11 cellular contexts compared by ENCODE assay signal in genomic region chr3:149376728-149377407, GRCh38. TPM values are rescaled to one million over a fixed set of nuclear protein-coding genes. Genes with fewer than 3 reads are reported as not detected.
DNase-seq lines count a peak whose midpoint lies in the region; ATAC-seq and TF ChIP-seq lines count a peak whose summit lies in the region.
"Had no signal": no experiment of that assay in that cellular context is flagged by ENCODE, and none has a peak within 500 bp of the region (broad histone marks: within the 10 kb centered on the region; RNA-seq: fewer than 3 reads in every experiment).

No MANE protein-coding gene starts in this region.

- no peak for TF ChIP-seq CTCF in left ventricle myocardium inferior (IDR thresholded peaks at IDR 0.05; ENCODE audit: borderline replicate concordance)
- no peak for TF ChIP-seq CTCF in sigmoid colon (IDR thresholded peaks at IDR 0.05)
- no peak for TF ChIP-seq CTCF in nephron progenitor cell (IDR thresholded peaks at IDR 0.05)

- intact Hi-C loops in left ventricle myocardium inferior (cut with micrococcal nuclease) (no loop called here), sigmoid colon (cut with DNase I) (no loop called here)

- no peak overlapping the region for H3K27ac Mint-ChIP-seq in nephron progenitor cell
- H3K27ac Mint-ChIP-seq: activated naive CD8-positive, alpha-beta T cell; natural killer cell treated with Interleukin-12 subunit alpha and Interleukin-12 subunit beta and Interleukin-15 and Interleukin-18, amount 100 ng/mL, for 72 hours had no signal

- H3K36me3 ChIP-seq in left ventricle myocardium inferior (peaks cover 35% of the 10 kb centered on the region), sigmoid colon (no peaks in the 10 kb centered on the region)

- peak; percentile 42 for DNase-seq in GM03348 (ENCODE audit: low spot score)
- DNase-seq in amniotic epithelial cell (ENCODE audit: low read depth) = peak; percentile 21
- no peak for DNase-seq in left ventricle myocardium inferior
- no peak for DNase-seq in sigmoid colon
- no peak for DNase-seq in nephron progenitor cell
- DNase-seq: DMS79 had no signal

- peaks cover 24% of the 10 kb centered on the region for H3K9me3 Mint-ChIP-seq in nephron progenitor cell
- H3K9me3 Mint-ChIP-seq: natural killer cell treated with Interleukin-12 subunit alpha and Interleukin-12 subunit beta and Interleukin-15 and Interleukin-18, amount 100 ng/mL, for 72 hours had no signal

- WGBS in sigmoid colon, 2 donors = 7 to 43% methylated on average over 8 of the region's 8 CpGs

- peaks cover 14% of the 10 kb centered on the region for H3K36me3 Mint-ChIP-seq in nephron progenitor cell (ENCODE audit: low read depth)
- H3K36me3 Mint-ChIP-seq: activated naive CD8-positive, alpha-beta T cell; natural killer cell treated with Interleukin-12 subunit alpha and Interleukin-12 subunit beta and Interleukin-15 and Interleukin-18, amount 100 ng/mL, for 72 hours had no signal

- H3K4me1 ChIP-seq in left ventricle myocardium inferior (peaks cover 61% of the 10 kb centered on the region), sigmoid colon (peaks cover 0 to under 1% (median 0%) of the 10 kb centered on the region in 4 donors)

- no peak for TF ChIP-seq POLR2A in sigmoid colon (IDR thresholded peaks at IDR 0.05)

- peak overlapping the region; percentile 69 for H3K4me3 ChIP-seq in left ventricle myocardium inferior
- peak overlapping the region in 3 of 4 donors; percentile 12 to 24 (median 22) for H3K4me3 ChIP-seq in sigmoid colon

- TF ChIP-seq EP300 in sigmoid colon (IDR thresholded peaks at IDR 0.05) = no peak

- H3K27ac ChIP-seq in left ventricle myocardium inferior (replicated peaks) (peak overlapping the region; percentile 90), sigmoid colon (peak overlapping the region; percentile 24 to 79 (median 49))

- no peak for ATAC-seq in HG03039 (IDR thresholded peaks at IDR 0.05; ENCODE audit: unreplicated experiment)
- no peak for ATAC-seq in HG03457 (IDR thresholded peaks at IDR 0.05; ENCODE audit: unreplicated experiment)
- no peak for ATAC-seq in GM21390 (IDR thresholded peaks at IDR 0.05; ENCODE audit: unreplicated experiment)
- ATAC-seq: natural killer cell treated with Interleukin-12 subunit alpha and Interleukin-12 subunit beta and Interleukin-15 and Interleukin-18, amount 100 ng/mL, for 72 hours had no signal

- peaks cover 15% of the 10 kb centered on the region for H3K4me1 Mint-ChIP-seq in nephron progenitor cell

- peaks cover 3% of the 10 kb centered on the region for H3K27me3 Mint-ChIP-seq in nephron progenitor cell (ENCODE audit: low read depth, poor library complexity)

- no peaks in the 10 kb centered on the region for H3K9me3 ChIP-seq in left ventricle myocardium inferior (replicated peaks)
- no peaks in the 10 kb centered on the region for H3K9me3 ChIP-seq in sigmoid colon

- H3K27me3 ChIP-seq in left ventricle myocardium inferior (ENCODE audit: low read depth) = no peaks in the 10 kb centered on the region
- no peaks in the 10 kb centered on the region for H3K27me3 ChIP-seq in sigmoid colon

- H3K4me3 Mint-ChIP-seq in nephron progenitor cell = no peak overlapping the region
- H3K4me3 Mint-ChIP-seq: activated naive CD8-positive, alpha-beta T cell; natural killer cell treated with Interleukin-12 subunit alpha and Interleukin-12 subunit beta and Interleukin-15 and Interleukin-18, amount 100 ng/mL, for 72 hours had no signal

RNA-seq across cellular contexts. Expression of gene TM4SF1, which starts 0.6 kb away (rescaled TPM):
- total RNA-seq in left ventricle myocardium inferior (103 TPM), sigmoid colon (10 to 100 TPM; 23.5 to 47.4 (median 33.8) TPM)
- polyA plus RNA-seq in sigmoid colon = 10 to 100 TPM; 18.0 to 76.2 (median 38.4) TPM
- total RNA-seq: natural killer cell treated with Interleukin-12 subunit alpha and Interleukin-12 subunit beta and Interleukin-15 and Interleukin-18, amount 100 ng/mL, for 72 hours had no signal

RNA-seq across cellular contexts. Expression of gene TM4SF18, which starts 43.4 kb away (rescaled TPM):
- total RNA-seq in left ventricle myocardium inferior = 11.2 TPM
- total RNA-seq in sigmoid colon = 10 to 100 TPM in 1 of 4 donors, 1 to 10 TPM in 3; 2.3 to 11.6 (median 5.3) TPM
- 1 to 10 TPM in 1 of 3 donors, under 1 TPM in 2; 0.46 to 1.4 (median 0.60) TPM for polyA plus RNA-seq in sigmoid colon
- total RNA-seq: natural killer cell treated with Interleukin-12 subunit alpha and Interleukin-12 subunit beta and Interleukin-15 and Interleukin-18, amount 100 ng/mL, for 72 hours had no signal

Comparison
In these comparisons a context has a peak if more than half of its experiments do, and no peak if none do; other contexts are left out.
1. DNase-seq: peak in GM03348 (single experiment) and amniotic epithelial cell (single experiment); none in left ventricle myocardium inferior (single experiment), sigmoid colon (single experiment) and nephron progenitor cell (single experiment).